16 cellular contexts compared by ENCODE assay signal in genomic region chr5:170534941-170535340, GRCh38. TPM values are rescaled to one million over a fixed set of nuclear protein-coding genes. Genes with fewer than 3 reads are reported as not detected.
DNase-seq lines count a peak whose midpoint lies in the region; TF ChIP-seq lines count a peak whose summit lies in the region.
"Had no signal": no experiment of that assay in that cellular context is flagged by ENCODE, and none has a peak within 500 bp of the region (broad histone marks: within the 10 kb centered on the region; RNA-seq: fewer than 3 reads in every experiment).

No MANE protein-coding gene starts in this region.

- no peak overlapping the region for H3K4me3 ChIP-seq in endodermal cell (ENCODE audit: low read length)
- H3K4me3 ChIP-seq in suprapubic skin = no peak overlapping the region
- H3K4me3 ChIP-seq in MM.1S (ENCODE audit: low read length) = no peak overlapping the region
- H3K4me3 ChIP-seq: BLaER1 treated with 17β-estradiol and CSF1 and Interleukin-3, amounts not matched to agents 10 nM and 100 nM had no signal

- H3K79me2 ChIP-seq in MM.1S (ENCODE audit: low read length) = no peaks in the 10 kb centered on the region

- H3K27ac Mint-ChIP-seq in endodermal cell = no peak overlapping the region
- H3K27ac Mint-ChIP-seq: CD4-positive, CD25-positive, alpha-beta regulatory T cell had no signal

- no peak for TF ChIP-seq POLR2A in suprapubic skin (IDR thresholded peaks at IDR 0.05)

- no peak for TF ChIP-seq EP300 in suprapubic skin (IDR thresholded peaks at IDR 0.05)

- H3K9me2 ChIP-seq in MM.1S (replicated peaks; ENCODE audit: insufficient read depth, low read length) = no peaks in the 10 kb centered on the region

- no peaks in the 10 kb centered on the region for H4K20me1 ChIP-seq in MM.1S (ENCODE audit: insufficient read depth, low read length)
- H4K20me1 ChIP-seq: BLaER1 treated with 17β-estradiol and CSF1 and Interleukin-3, amounts not matched to agents 10 nM and 100 nM had no signal

- WGBS in endodermal cell (ENCODE audit: insufficient coverage in 1 of 2, insufficient read length in 1 of 2), 2 experiments = 67% methylated on average over 7 of the region's 7 CpGs; no CpG with 5 or more reads in 1 of the 2 experiments
- WGBS in suprapubic skin = 81% methylated on average over 7 of the region's 7 CpGs

- no peak overlapping the region for H3K4me3 Mint-ChIP-seq in endodermal cell
- H3K4me3 Mint-ChIP-seq: CD4-positive, CD25-positive, alpha-beta regulatory T cell had no signal

- DNase-seq in activated CD8-positive, alpha-beta memory T cell treated with anti-CD3 and anti-CD28 coated beads, Interleukin-2, amount 50 U/mL, for 48 hours = peak; percentile 42
- DNase-seq in activated CD8-positive, alpha-beta memory T cell treated with anti-CD3 and anti-CD28 coated beads for 24 hours = no peak
- DNase-seq in endodermal cell (peak; percentile 54), mesenteric fat pad (ENCODE audit: low spot score) (peak; percentile 62), suprapubic skin (ENCODE audit: low spot score in 2 of 2) (peak; percentile 29 to 65), OCI-M2 (lab: John Stamatoyannopoulos, UW; ENCODE audit: unreplicated experiment) (no peak), NCI-H2196 treated with DMSO at 0.1 percent for 48 hours (lab: John Stamatoyannopoulos, UW; ENCODE audit: unreplicated experiment) (no peak), MM.1S (no peak)
- DNase-seq: CD4-positive, CD25-positive, alpha-beta regulatory T cell; DMS53; GF-D8; HCEC 1CT had no signal

- H3K9me3 ChIP-seq in endodermal cell (ENCODE audit: control insufficient read depth, low read length) = no peaks in the 10 kb centered on the region
- no peaks in the 10 kb centered on the region for H3K9me3 ChIP-seq in suprapubic skin
- no peaks in the 10 kb centered on the region for H3K9me3 ChIP-seq in MM.1S (replicated peaks; ENCODE audit: insufficient read depth, low read length)
- H3K9me3 ChIP-seq: BLaER1 treated with 17β-estradiol and CSF1 and Interleukin-3, amounts not matched to agents 10 nM and 100 nM had no signal

- no peaks in the 10 kb centered on the region for H3K9me3 Mint-ChIP-seq in endodermal cell
- H3K9me3 Mint-ChIP-seq: CD4-positive, CD25-positive, alpha-beta regulatory T cell had no signal

- peaks cover 7% of the 10 kb centered on the region for H3K4me1 ChIP-seq in endodermal cell (ENCODE audit: control insufficient read depth, insufficient read depth, low read length)
- H3K4me1 ChIP-seq in suprapubic skin = no peaks in the 10 kb centered on the region
- H3K4me1 ChIP-seq in MM.1S (ENCODE audit: low read length) = peaks cover 3% of the 10 kb centered on the region; the same call in 1 of the 2 replicates

- no peak overlapping the region for H2AFZ ChIP-seq in MM.1S (ENCODE audit: low read length)

- H3K36me3 Mint-ChIP-seq in endodermal cell (ENCODE audit: low read depth) = no peaks in the 10 kb centered on the region
- H3K36me3 Mint-ChIP-seq: CD4-positive, CD25-positive, alpha-beta regulatory T cell had no signal

- H3K36me3 ChIP-seq in endodermal cell (ENCODE audit: control insufficient read depth, insufficient read depth, low read length) (no peaks in the 10 kb centered on the region), suprapubic skin (no peaks in the 10 kb centered on the region), MM.1S (replicated peaks; ENCODE audit: insufficient read depth, low read length) (no peaks in the 10 kb centered on the region)
- H3K36me3 ChIP-seq: BLaER1 treated with 17β-estradiol and CSF1 and Interleukin-3, amounts not matched to agents 10 nM and 100 nM had no signal

- H3K4me2 ChIP-seq in MM.1S (ENCODE audit: low read depth, low read length) = no peak overlapping the region
- H3K4me2 ChIP-seq: BLaER1 treated with 17β-estradiol and CSF1 and Interleukin-3, amounts not matched to agents 10 nM and 100 nM had no signal

- H3K27me3 Mint-ChIP-seq in endodermal cell (ENCODE audit: insufficient read depth) = no peaks in the 10 kb centered on the region

- TF ChIP-seq CTCF in endodermal cell (conservative IDR thresholded peaks at IDR 0.05) (no peak), suprapubic skin (IDR thresholded peaks at IDR 0.05) (no peak), MM.1S (IDR thresholded peaks at IDR 0.05; ENCODE audit: low read length) (no peak)

- H3K27me3 ChIP-seq in endodermal cell (ENCODE audit: control insufficient read depth, insufficient read depth, low read length, poor library complexity, severe bottlenecking) = peaks cover 38% of the 10 kb centered on the region
- H3K27me3 ChIP-seq in suprapubic skin = no peaks in the 10 kb centered on the region
- no peaks in the 10 kb centered on the region for H3K27me3 ChIP-seq in MM.1S (replicated peaks; ENCODE audit: insufficient read depth, low read length)

- H3K9ac ChIP-seq in endodermal cell (ENCODE audit: extremely low read depth, low read length, poor library complexity, severe bottlenecking) (no peak overlapping the region), MM.1S (ENCODE audit: low read length) (no peak overlapping the region)
- H3K9ac ChIP-seq: BLaER1 treated with 17β-estradiol and CSF1 and Interleukin-3, amounts not matched to agents 10 nM and 100 nM had no signal

- H3K4me1 Mint-ChIP-seq in endodermal cell = peaks cover 15% of the 10 kb centered on the region

- H3K27ac ChIP-seq in endodermal cell (ENCODE audit: low read depth, low read length) (no peak overlapping the region), suprapubic skin (no peak overlapping the region), MM.1S (ENCODE audit: low read length) (no peak overlapping the region)
- H3K27ac ChIP-seq: 22Rv1; BLaER1 treated with 17β-estradiol and CSF1 and Interleukin-3, amounts not matched to agents 10 nM and 100 nM; HL-60 had no signal

- H3F3A ChIP-seq in MM.1S (ENCODE audit: insufficient read depth, low read length) = no peaks in the 10 kb centered on the region

RNA-seq across cellular contexts. Expression of gene KCNIP1, which starts 31.1 kb away (rescaled TPM):
- not detected for total RNA-seq in endodermal cell
- polyA plus RNA-seq in endodermal cell (2013, experiment 1 of 2) = 2.9 TPM
- polyA plus RNA-seq in endodermal cell (2013, experiment 2 of 2) = 2.8 TPM
- not detected for total RNA-seq in mesenteric fat pad
- total RNA-seq in suprapubic skin = under 1 TPM in 1 of 4 donors, not detected in 3; 0.34 TPM
- total RNA-seq: CD4-positive, CD25-positive, alpha-beta regulatory T cell; H4 had no signal
- polyA plus RNA-seq: CD4-positive, CD25-positive, alpha-beta regulatory T cell had no signal

Comparison
In these comparisons a context has a peak if more than half of its experiments do, and no peak if none do; other contexts are left out.
1. DNase-seq: peak in activated CD8-positive, alpha-beta memory T cell treated with anti-CD3 and anti-CD28 coated beads, Interleukin-2, amount 50 U/mL, for 48 hours (single experiment), endodermal cell (single experiment), mesenteric fat pad (single experiment) and suprapubic skin (2 of 2); none in activated CD8-positive, alpha-beta memory T cell treated with anti-CD3 and anti-CD28 coated beads for 24 hours (single experiment), OCI-M2 (single experiment), NCI-H2196 treated with DMSO at 0.1 percent for 48 hours (single experiment) and MM.1S (single experiment).